In the genomic region with DNA sequence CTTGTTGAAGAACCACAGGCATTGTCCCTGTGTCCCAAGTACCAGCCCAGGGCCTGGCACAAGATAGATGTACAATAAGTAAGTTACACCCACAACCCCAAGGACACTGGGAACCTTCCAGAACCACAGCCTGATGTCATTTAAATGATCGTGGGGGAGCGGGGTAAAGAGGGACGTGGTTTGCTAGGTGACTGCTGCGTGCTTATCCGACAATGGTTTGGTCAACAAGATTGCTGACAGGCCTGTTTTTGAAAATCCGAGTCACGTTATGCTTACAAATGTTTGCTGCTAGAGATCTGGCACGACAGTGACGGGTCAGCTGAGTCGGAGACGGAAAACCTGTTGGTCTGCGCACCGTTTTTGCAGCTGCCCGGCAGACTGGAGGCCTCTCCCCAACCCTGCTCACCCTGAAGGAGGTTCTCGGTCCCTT, we compare ENCODE assay signal across 1 cellular context.
TF ChIP-seq lines count a peak whose summit lies in the region.

No MANE protein-coding gene starts in this region.

TF ChIP-seq in HepG2, 621 proteins besides CTCF, POLR2A, EP300 and RAD21:
- TF ChIP-seq MAFK (conservative IDR thresholded peaks at IDR 0.05 in 1 of 2, IDR thresholded peaks at IDR 0.05 in 1 of 2; ENCODE audit: low read length in 2 of 2) (peak; percentile 59 to 75), MAFF (IDR thresholded peaks at IDR 0.05; ENCODE audit: low read depth, low read length) (peak; percentile 63)
- TF ChIP-seq, protein P1, sequence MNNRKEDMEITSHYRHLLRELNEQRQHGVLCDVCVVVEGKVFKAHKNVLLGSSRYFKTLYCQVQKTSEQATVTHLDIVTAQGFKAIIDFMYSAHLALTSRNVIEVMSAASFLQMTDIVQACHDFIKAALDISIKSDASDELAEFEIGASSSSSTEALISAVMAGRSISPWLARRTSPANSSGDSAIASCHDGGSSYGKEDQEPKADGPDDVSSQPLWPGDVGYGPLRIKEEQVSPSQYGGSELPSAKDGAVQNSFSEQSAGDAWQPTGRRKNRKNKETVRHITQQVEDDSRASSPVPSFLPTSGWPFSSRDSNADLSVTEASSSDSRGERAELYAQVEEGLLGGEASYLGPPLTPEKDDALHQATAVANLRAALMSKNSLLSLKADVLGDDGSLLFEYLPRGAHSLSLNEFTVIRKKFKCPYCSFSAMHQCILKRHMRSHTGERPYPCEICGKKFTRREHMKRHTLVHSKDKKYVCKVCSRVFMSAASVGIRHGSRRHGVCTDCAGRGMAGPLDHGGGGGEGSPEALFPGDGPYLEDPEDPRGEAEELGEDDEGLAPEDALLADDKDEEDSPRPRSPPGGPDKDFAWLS (CRISPR knock-in tag; IDR thresholded peaks at IDR 0.05; ENCODE audit: borderline replicate concordance), result no peak
TF ChIP-seq in HepG2: peak in this region for 2.
